ENCODE assay signal across 11 cellular contexts in genomic region chr4:85928775-85929585, GRCh38.
DNase-seq lines count a peak whose midpoint lies in the region; ATAC-seq and TF ChIP-seq lines count a peak whose summit lies in the region.
"Had no signal": no experiment of that assay in that cellular context is flagged by ENCODE, and none has a peak within 500 bp of the region (broad histone marks: within the 10 kb centered on the region; RNA-seq: fewer than 3 reads in every experiment).

No MANE protein-coding gene starts in this region.

- H3K4me3 ChIP-seq in IMR-90 (ENCODE audit: insufficient read depth, low read depth, low read length) (no peak overlapping the region), fibroblast of mammary gland (ENCODE audit: control insufficient read depth, low read depth, low read length) (no peak overlapping the region)

- no peak overlapping the region for H2AFZ ChIP-seq in IMR-90 (replicated peaks; ENCODE audit: low read length, poor library complexity)

- no peak overlapping the region for H2BK5ac ChIP-seq in IMR-90 (ENCODE audit: low read depth, low read length, poor library complexity, severe bottlenecking)

- peak overlapping the region; percentile 25; the same call in 1 of the 2 replicates for H3K14ac ChIP-seq in IMR-90 (replicated peaks; ENCODE audit: low read depth, low read length)

- peaks cover 36% of the 10 kb centered on the region for H3K4me1 Mint-ChIP-seq in stimulated activated memory B cell treated with anti-CD40 and anti-IgM and Interleukin-4, amounts not matched to agents 10 μg/mL and 1 μg/mL and 100 μg/mL, for 72 hours

- H3K27me3 Mint-ChIP-seq in stimulated activated memory B cell treated with anti-CD40 and anti-IgM and Interleukin-4, amounts not matched to agents 10 μg/mL and 1 μg/mL and 100 μg/mL, for 72 hours = no peaks in the 10 kb centered on the region

- H2AK9ac ChIP-seq in IMR-90 (replicated peaks; ENCODE audit: low read depth, low read length, poor library complexity) = peak overlapping the region; percentile 5

- H2BK120ac ChIP-seq in IMR-90 (ENCODE audit: low read depth, low read length) = no peak overlapping the region

- POLR2A ChIA-PET in IMR-90 (lab: Charles Lee; ENCODE audit: unreplicated experiment) = no interaction called here

- no peak overlapping the region for H3K4me3 Mint-ChIP-seq in stimulated activated memory B cell treated with anti-CD40 and anti-IgM and Interleukin-4, amounts not matched to agents 10 μg/mL and 1 μg/mL and 100 μg/mL, for 72 hours

- H3K4ac ChIP-seq in IMR-90 (ENCODE audit: low read depth, low read length) = no peak overlapping the region

- WGBS in IMR-90 (ENCODE audit: extremely low coverage in 2 of 2, insufficient read length in 1 of 2), 2 experiments = no CpG with 5 or more reads among the region's 5 CpGs

- peak; percentile 59 for ATAC-seq in IMR-90 (ENCODE audit: low read depth)
- ATAC-seq in stimulated activated memory B cell treated with anti-CD40 and anti-IgM and Interleukin-4, amounts not matched to agents 10 μg/mL and 1 μg/mL and 100 μg/mL, for 72 hours = peak; percentile 76

- BruUV-seq in IMR-90 (replicated peaks; lab: Mats Ljungman, UMichigan) = no TSS peak

- no peak overlapping the region for H2BK15ac ChIP-seq in IMR-90 (ENCODE audit: low read depth, low read length)

- H3K23ac ChIP-seq in IMR-90 (ENCODE audit: low read depth, low read length) = peak overlapping the region; percentile 24; the same call in 1 of the 2 replicates

- H3K56ac ChIP-seq in IMR-90 (ENCODE audit: extremely low read depth, insufficient read depth, low read length) = no peak overlapping the region

- H4K5ac ChIP-seq in IMR-90 (ENCODE audit: low read depth, low read length) = no peak overlapping the region

- no peaks in the 10 kb centered on the region for H3K9me3 ChIP-seq in IMR-90 (ENCODE audit: control insufficient read depth, insufficient read depth, low read length)
- H3K9me3 ChIP-seq: ascending aorta, thoracic aorta had no signal

- H4K20me1 ChIP-seq in IMR-90 (ENCODE audit: insufficient read depth, low read length) = no peaks in the 10 kb centered on the region

- no peak overlapping the region for H3K9ac ChIP-seq in IMR-90 (ENCODE audit: low read depth, low read length)

- no peak overlapping the region for H2AK5ac ChIP-seq in IMR-90 (ENCODE audit: low read depth, low read length)

- H3K79me1 ChIP-seq in IMR-90 (ENCODE audit: low read depth in 1 of 2, low read length in 2 of 2) = peaks cover 2 to 14% of the 10 kb centered on the region in 2 experiments; a peak in 3 of 4 replicates

- H3K18ac ChIP-seq in IMR-90 (ENCODE audit: low read depth, low read length) = no peak overlapping the region

- TF ChIP-seq POLR2A in IMR-90 (IDR thresholded peaks at IDR 0.05; ENCODE audit: low read depth, low read length) = no peak

- TF ChIP-seq CTCF in IMR-90 (conservative IDR thresholded peaks at IDR 0.05; ENCODE audit: low read depth, low read length) (no peak), fibroblast of mammary gland (conservative IDR thresholded peaks at IDR 0.05; ENCODE audit: control insufficient read depth, insufficient read depth, low read depth, low read length) (no peak)

- no peaks in the 10 kb centered on the region for H3K36me3 ChIP-seq in IMR-90 (ENCODE audit: control insufficient read depth, insufficient read depth, low read length)
- H3K36me3 ChIP-seq: ascending aorta, thoracic aorta had no signal

- peak overlapping the region; percentile 48; the same call in 1 of the 2 replicates for H3K4me2 ChIP-seq in IMR-90 (ENCODE audit: low read depth, low read length)

- peaks cover 5% of the 10 kb centered on the region; the same call in 1 of the 2 replicates for H3K9me1 ChIP-seq in IMR-90 (ENCODE audit: insufficient read depth, low read length)

- H3K27ac Mint-ChIP-seq in stimulated activated memory B cell treated with anti-CD40 and anti-IgM and Interleukin-4, amounts not matched to agents 10 μg/mL and 1 μg/mL and 100 μg/mL, for 72 hours = peak overlapping the region; percentile 80

- no peak for TF ChIP-seq RAD21 in IMR-90 (IDR thresholded peaks at IDR 0.05; ENCODE audit: low read length)

- H3K9me3 Mint-ChIP-seq in stimulated activated memory B cell treated with anti-CD40 and anti-IgM and Interleukin-4, amounts not matched to agents 10 μg/mL and 1 μg/mL and 100 μg/mL, for 72 hours = no peaks in the 10 kb centered on the region

- no peak overlapping the region for H3K27ac ChIP-seq in IMR-90 (ENCODE audit: insufficient read depth, low read length)
- H3K27ac ChIP-seq: 22Rv1, ascending aorta, thoracic aorta had no signal

- CTCF ChIA-PET in IMR-90 (lab: Yijun Ruan, JAX) = interaction anchor here (0.5 kb wide), 1 partner anchor 9 kb away, joined by 3 read pairs; no protein-coding TSS in a partner anchor

- H3K4me1 ChIP-seq in IMR-90 (ENCODE audit: control insufficient read depth, insufficient read depth, low read length) = peaks cover 10% of the 10 kb centered on the region

- in situ Hi-C loops in IMR-90 (cut with MboI; ENCODE audit: low sequenced_read_pairs) = no loop called here

- H2BK20ac ChIP-seq in IMR-90 (ENCODE audit: low read depth, low read length) = no peak overlapping the region

- H4K91ac ChIP-seq in IMR-90 (ENCODE audit: insufficient read depth, low read depth, low read length) = no peak overlapping the region

- dilution Hi-C loops in IMR-90 (cut with HindIII; ENCODE audit: low sequenced_read_pairs, unreplicated experiment) = no loop called here

- H4K8ac ChIP-seq in IMR-90 (ENCODE audit: low read depth in 2 of 2, low read length in 2 of 2) = no peak overlapping the region

- peak; percentile 30 for DNase-seq in DMS53 (lab: John Stamatoyannopoulos, UW)
- DNase-seq in DMS53 treated with DMSO at 0.1 percent for 48 hours (lab: John Stamatoyannopoulos, UW; ENCODE audit: unreplicated experiment) = no peak
- peak; percentile 47 for DNase-seq in IMR-90
- DNase-seq in fibroblast of mammary gland (ENCODE audit: low read depth) = peak; percentile 60
- no peak for DNase-seq in superior temporal gyrus (ENCODE audit: extremely low spot score)
- no peak for DNase-seq in activated T-cell treated with anti-CD3 and anti-CD28 coated beads, Interleukin-2, amount 50 U/mL, for 1 hour
- no peak for DNase-seq in NCI-H510A (lab: John Stamatoyannopoulos, UW)

- no peaks in the 10 kb centered on the region for H3K27me3 ChIP-seq in IMR-90 (ENCODE audit: control insufficient read depth, insufficient read depth, low read length)
- H3K27me3 ChIP-seq: ascending aorta had no signal

- peaks cover 12% of the 10 kb centered on the region for H3K36me3 Mint-ChIP-seq in stimulated activated memory B cell treated with anti-CD40 and anti-IgM and Interleukin-4, amounts not matched to agents 10 μg/mL and 1 μg/mL and 100 μg/mL, for 72 hours

- intact Hi-C loops in IMR-90 (cut with micrococcal nuclease) = no loop called here

TF ChIP-seq in IMR-90, 13 proteins besides CTCF, POLR2A, EP300 and RAD21:
- TF ChIP-seq RFX5 (IDR thresholded peaks at IDR 0.05; ENCODE audit: low read depth, low read length) (no peak), RCOR1 (IDR thresholded peaks at IDR 0.05; ENCODE audit: insufficient replicate concordance, low read length) (no peak), CHD1 (IDR thresholded peaks at IDR 0.05; ENCODE audit: low read depth, low read length) (no peak), MAFK (IDR thresholded peaks at IDR 0.05; ENCODE audit: low read depth, low read length) (no peak), NFE2L2 (IDR thresholded peaks at IDR 0.05; ENCODE audit: low read depth, low read length) (no peak), FOS (IDR thresholded peaks at IDR 0.05; ENCODE audit: low read depth, low read length) (no peak), MXI1 (IDR thresholded peaks at IDR 0.05; ENCODE audit: borderline replicate concordance, low read depth, low read length) (no peak), ELK1 (IDR thresholded peaks at IDR 0.05; ENCODE audit: borderline replicate concordance, low read depth, low read length) (no peak), CEBPB (IDR thresholded peaks at IDR 0.05; ENCODE audit: low read depth, low read length) (no peak), SMC3 (IDR thresholded peaks at IDR 0.05; ENCODE audit: low read depth, low read length) (no peak), USF2 (IDR thresholded peaks at IDR 0.05; ENCODE audit: low read depth, low read length) (no peak)
TF ChIP-seq in IMR-90: peak in this region for 0.

Comparison
In these comparisons a context has a peak if more than half of its experiments do, and no peak if none do; other contexts are left out.
1. DNase-seq: peak in DMS53 (single experiment), IMR-90 (single experiment) and fibroblast of mammary gland (single experiment); none in DMS53 treated with DMSO at 0.1 percent for 48 hours (single experiment), superior temporal gyrus (single experiment), activated T-cell treated with anti-CD3 and anti-CD28 coated beads, Interleukin-2, amount 50 U/mL, for 1 hour (single experiment) and NCI-H510A (single experiment).